In genomic region chr3:24591661-24592555, GRCh38 we compare ENCODE assay signal across 17 cellular contexts.
DNase-seq lines count a peak whose midpoint lies in the region; FAIRE-seq and TF ChIP-seq lines count a peak whose summit lies in the region.
"Had no signal": no experiment of that assay in that cellular context is flagged by ENCODE, and none has a peak within 500 bp of the region (broad histone marks: within the 10 kb centered on the region; RNA-seq: fewer than 3 reads in every experiment).

No MANE protein-coding gene starts in this region.

- H2AFZ ChIP-seq in ACC112 (ENCODE audit: low read length, unreplicated experiment), result no peak overlapping the region

- H3K79me2 ChIP-seq in ACC112 (ENCODE audit: control insufficient read depth, insufficient read depth, low read length, unreplicated experiment), result no peaks in the 10 kb centered on the region

- H3K36me3 ChIP-seq in ACC112 (ENCODE audit: insufficient read depth, low read length) (no peaks in the 10 kb centered on the region), kidney (ENCODE audit: control insufficient read depth in 1 of 2, insufficient read depth in 2 of 2, low read length in 2 of 2) (no peaks in the 10 kb centered on the region)
- H3K36me3 ChIP-seq: tibial nerve had no signal

- no peak overlapping the region for H3K9ac ChIP-seq in kidney (ENCODE audit: low read length in 2 of 2)

- H3K4me3 ChIP-seq in ACC112 (ENCODE audit: low read depth, low read length) (no peak overlapping the region), HFF-Myc (replicated peaks; ENCODE audit: low read depth, low read length) (no peak overlapping the region), kidney (ENCODE audit: low read length in 2 of 2) (no peak overlapping the region)
- H3K4me3 ChIP-seq: tibial nerve had no signal

- DNase-seq in HFF-Myc (ENCODE audit: extremely low read depth, low read depth), result peak; percentile 7
- DNase-seq in T1000 (lab: John Stamatoyannopoulos, UW), result peak; percentile 44
- peak; percentile 90 for DNase-seq in iris pigment epithelial cell (ENCODE audit: low read depth)
- DNase-seq in superior temporal gyrus (ENCODE audit: extremely low spot score), result no peak
- no peak for DNase-seq in kidney
- DNase-seq in iPS-NIHi11 (ENCODE audit: low spot score), result no peak
- DNase-seq in NCI-H2171 treated with DMSO at 0.1 percent for 48 hours (lab: John Stamatoyannopoulos, UW), result no peak
- DNase-seq: activated CD8-positive, alpha-beta T cell treated with anti-CD3 and anti-CD28 coated beads, Interleukin-2, amount 10 ng/mL, durations not matched to agents 7 days and 5 days; activated naive CD4-positive, alpha-beta T cell; DND-41; H7; NCI-H1048; occipital lobe; SIG-M5 had no signal

- no peaks in the 10 kb centered on the region for H3K9me3 ChIP-seq in kidney (ENCODE audit: control insufficient read depth in 1 of 2, low read length in 2 of 2)
- H3K9me3 ChIP-seq: tibial nerve had no signal

- TF ChIP-seq CTCF in HFF-Myc (IDR thresholded peaks at IDR 0.05; ENCODE audit: low read depth, low read length, missing control alignments) (no peak), kidney (IDR thresholded peaks at IDR 0.05; ENCODE audit: borderline replicate concordance, extremely low read depth, insufficient read depth) (no peak)

- no peaks in the 10 kb centered on the region for H3K27me3 ChIP-seq in ACC112 (ENCODE audit: insufficient read depth, low read length)
- H3K27me3 ChIP-seq: tibial nerve had no signal

- no peak for FAIRE-seq in kidney (lab: Jason Lieb, UNC)
- FAIRE-seq: TTC549 had no signal

- intact Hi-C loops in kidney (cut with DNase I), result no loop called here

- H3K4me1 ChIP-seq in ACC112 (ENCODE audit: control insufficient read depth, insufficient read depth, low read length, unreplicated experiment) (peaks cover 27% of the 10 kb centered on the region), kidney (ENCODE audit: control insufficient read depth in 1 of 2, insufficient read depth in 1 of 2, low read depth in 1 of 2, low read length in 2 of 2) (peaks cover 3 to 5% of the 10 kb centered on the region in 2 donors)

- H3K27ac ChIP-seq in ACC112 (ENCODE audit: low read depth, low read length) (peak overlapping the region; percentile 21; the same call in 1 of the 2 replicates), kidney (ENCODE audit: low read depth in 2 of 2, low read length in 2 of 2) (no peak overlapping the region)
- H3K27ac ChIP-seq: tibial nerve had no signal

Comparison
In these comparisons a context has a peak if more than half of its experiments do, and no peak if none do; other contexts are left out.
1. DNase-seq: peak in HFF-Myc (single experiment), T1000 (single experiment) and iris pigment epithelial cell (single experiment); none in superior temporal gyrus (single experiment), kidney (single experiment), iPS-NIHi11 (single experiment) and NCI-H2171 treated with DMSO at 0.1 percent for 48 hours (single experiment).